Comparison of ENCODE assay signal across 8 cellular contexts in the genomic region with DNA sequence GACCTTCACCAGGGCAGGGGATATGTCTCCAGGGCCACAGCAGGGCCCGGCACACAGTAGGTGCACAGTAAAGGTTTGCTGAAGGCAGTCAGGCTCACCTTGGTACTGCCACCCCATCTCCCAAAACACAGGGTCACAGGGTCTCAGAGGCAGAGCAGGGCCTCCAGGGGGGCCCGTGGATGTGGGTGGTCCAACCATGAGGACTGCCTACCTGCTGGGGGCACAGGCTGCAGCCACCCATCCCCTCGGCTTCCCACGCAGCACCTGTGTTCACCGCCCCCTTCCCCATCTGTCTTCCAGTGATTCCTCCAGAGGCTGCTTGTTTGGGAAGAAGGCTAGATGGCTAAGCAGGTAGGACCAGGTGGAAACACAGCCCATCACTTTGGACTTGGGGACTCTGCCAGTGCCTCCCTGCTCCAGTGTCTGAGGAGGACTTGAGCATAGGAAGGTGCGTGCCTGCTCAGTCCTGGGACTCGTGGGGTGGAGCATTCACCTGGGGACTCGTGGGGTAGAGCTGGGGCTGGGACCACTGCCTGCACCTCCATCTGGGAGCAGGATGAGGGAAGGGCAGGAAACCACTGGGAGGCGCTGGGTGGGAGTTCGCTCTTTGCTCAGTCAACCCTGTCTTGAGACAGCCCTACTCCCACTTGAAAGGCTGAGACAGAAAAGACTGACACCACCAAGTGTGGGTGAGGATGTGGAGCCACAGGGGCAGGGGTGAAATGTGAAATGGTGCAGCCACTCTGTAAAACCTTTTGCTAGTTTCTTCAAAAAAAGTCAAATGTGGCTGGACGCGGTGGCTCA. TPM values are rescaled to one million over a fixed set of nuclear protein-coding genes. Genes with fewer than 3 reads are reported as not detected.
DNase-seq lines count a peak whose midpoint lies in the region; ATAC-seq and TF ChIP-seq lines count a peak whose summit lies in the region.

No MANE protein-coding gene starts in this region.

- no peaks in the 10 kb centered on the region for H3K9me3 ChIP-seq in gastroesophageal sphincter

- H3K4me3 ChIP-seq in gastroesophageal sphincter (no peak overlapping the region), skin epidermis (no peak overlapping the region)

- no peak for TF ChIP-seq POLR2A in gastroesophageal sphincter (IDR thresholded peaks at IDR 0.05)

- TF ChIP-seq CTCF in gastroesophageal sphincter (IDR thresholded peaks at IDR 0.05): no peak

- peaks cover 0 to 84% (median 48%) of the 10 kb centered on the region in 3 donors for H3K4me1 ChIP-seq in gastroesophageal sphincter

- WGBS in gastroesophageal sphincter (ENCODE audit: low coverage in 1 of 2), 2 donors: 60 to 80% methylated on average over 2 of the region's 12 CpGs

- peak overlapping the region in 3 of 4 donors; percentile 80 to 98 (median 95) for H3K27ac ChIP-seq in gastroesophageal sphincter
- H3K27ac ChIP-seq in skin epidermis: peak overlapping the region in 20 of 21 experiments; percentile 42 to 97 (median 92)

- no peaks in the 10 kb centered on the region for H3K36me3 ChIP-seq in gastroesophageal sphincter

- peak; percentile 71 for DNase-seq in DMS 273 (lab: John Stamatoyannopoulos, UW; ENCODE audit: unreplicated experiment)
- no peak for DNase-seq in DMS 273 treated with DMSO at 0.1 percent for 48 hours (lab: John Stamatoyannopoulos, UW)
- peak; percentile 52 for DNase-seq in RKO (ENCODE audit: low spot score)
- no peak for DNase-seq in AG08395 (ENCODE audit: low spot score)
- no peak for DNase-seq in GOT3 (lab: John Stamatoyannopoulos, UW)

- ATAC-seq in gastroesophageal sphincter (no peak), HG03521 (IDR thresholded peaks at IDR 0.05; ENCODE audit: unreplicated experiment) (no peak)

- no peaks in the 10 kb centered on the region for H3K27me3 ChIP-seq in gastroesophageal sphincter

- no peak for TF ChIP-seq EP300 in gastroesophageal sphincter (IDR thresholded peaks at IDR 0.05)

RNA-seq across cellular contexts. Expression of a gene that starts 18.8 kb away (rescaled TPM):
- total RNA-seq in gastroesophageal sphincter: 10 to 100 TPM; 45.0 to 77.9 (median 61.5) TPM

Comparison
In these comparisons a context has a peak if more than half of its experiments do, and no peak if none do; other contexts are left out.
1. DNase-seq: peak in DMS 273 (single experiment) and RKO (single experiment); none in DMS 273 treated with DMSO at 0.1 percent for 48 hours (single experiment), AG08395 (single experiment) and GOT3 (single experiment).